Comparison of ENCODE assay signal across 15 cellular contexts in the genomic region with DNA sequence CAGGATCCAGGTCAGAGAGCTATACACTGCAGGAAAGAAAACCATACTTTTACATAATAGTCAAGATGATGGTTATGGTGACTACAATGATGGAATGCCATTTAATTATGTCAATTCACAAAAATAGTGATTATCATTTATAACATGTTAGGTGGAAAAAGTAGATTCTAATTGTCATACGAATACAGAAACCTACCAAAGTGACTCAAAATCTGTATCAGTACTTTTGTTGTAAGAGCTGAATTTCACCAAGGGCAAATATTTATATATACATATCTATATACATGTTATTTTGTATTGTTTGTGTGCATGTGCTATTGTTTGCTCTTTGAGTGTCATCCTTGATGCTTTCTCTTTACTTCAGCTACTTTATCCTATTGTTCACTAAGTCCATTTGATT.
"Had no signal": no experiment of that assay in that cellular context is flagged by ENCODE, and none has a peak within 500 bp of the region (broad histone marks: within the 10 kb centered on the region; RNA-seq: fewer than 3 reads in every experiment).

No MANE protein-coding gene starts in this region.

- H3K4me3 Mint-ChIP-seq: mesothelial cell of epicardium had no signal

- H3K27ac Mint-ChIP-seq: mesothelial cell of epicardium had no signal

- DNase-seq: activated CD4-positive, alpha-beta T cell treated with anti-CD3 and anti-CD28 coated beads for 4 hours; activated effector memory CD4-positive, alpha-beta T cell treated with anti-CD3 and anti-CD28 coated beads, Interleukin-2, amount 50 U/mL, for 16 hours; effector CD4-positive, alpha-beta T cell; heart left ventricle; kidney; occipital lobe; posterior cingulate gyrus; stimulated activated naive CD4-positive, alpha-beta T cell had no signal

- ATAC-seq: gastroesophageal sphincter, heart left ventricle, left lobe of liver had no signal

- H3K27me3 ChIP-seq: ascending aorta, esophagus muscularis mucosa, gastroesophageal sphincter, heart left ventricle, tibial nerve had no signal

- H3K9me3 ChIP-seq: ascending aorta, esophagus muscularis mucosa, gastroesophageal sphincter, heart left ventricle, tibial nerve had no signal

- H3K27ac ChIP-seq: ascending aorta, esophagus muscularis mucosa, gastroesophageal sphincter, heart left ventricle, tibial nerve, VCaP had no signal

- H3K4me1 ChIP-seq: ascending aorta had no signal

- H3K4me3 ChIP-seq: ascending aorta, esophagus muscularis mucosa, gastroesophageal sphincter, heart left ventricle, tibial nerve had no signal

- H3K36me3 ChIP-seq: ascending aorta, esophagus muscularis mucosa, gastroesophageal sphincter, heart left ventricle, tibial nerve had no signal
